18 cellular contexts compared by ENCODE assay signal in the genomic region with DNA sequence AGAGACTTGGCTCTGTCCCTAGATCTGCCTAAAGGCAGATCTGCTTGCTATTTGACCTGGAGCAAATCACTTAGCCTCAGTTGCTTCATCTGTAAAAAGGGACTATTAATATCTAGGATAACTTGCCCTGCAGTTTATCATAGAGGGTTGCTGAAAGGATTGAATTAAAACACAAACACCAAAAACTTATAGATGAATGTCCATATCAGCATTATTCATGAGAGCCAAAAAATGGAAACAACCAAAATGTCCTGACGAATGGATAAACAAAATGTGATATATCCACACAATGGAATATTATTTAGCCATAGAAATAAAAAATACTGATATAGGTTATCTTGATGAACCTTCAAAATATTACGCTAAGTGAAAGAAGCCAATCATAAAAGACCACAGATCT.
DNase-seq lines count a peak whose midpoint lies in the region; ATAC-seq and TF ChIP-seq lines count a peak whose summit lies in the region.
"Had no signal": no experiment of that assay in that cellular context is flagged by ENCODE, and none has a peak within 500 bp of the region (broad histone marks: within the 10 kb centered on the region; RNA-seq: fewer than 3 reads in every experiment).

No MANE protein-coding gene starts in this region.

- intact Hi-C loops in ascending aorta (cut with DNase I): loop anchor here (2.0 kb wide), 1 partner anchor 23 kb away; no protein-coding TSS in a partner anchor
- intact Hi-C loops in uterus (cut with DNase I; ENCODE audit: low total_unique reads): no loop called here
- intact Hi-C loops in testis (cut with DNase I; ENCODE audit: low total_unique reads): no loop called here

- no peak for DNase-seq in DND-41
- DNase-seq in ascending aorta (ENCODE audit: low spot score in 2 of 2): no peak
- DNase-seq in uterus: no peak
- no peak for DNase-seq in stimulated activated naive CD4-positive, alpha-beta T cell (lab: John Stamatoyannopoulos, UW)
- DNase-seq in activated naive CD4-positive, alpha-beta T cell treated with anti-CD3 and anti-CD28 coated beads, Interleukin-2, amount 50 U/mL, for 16 hours: no peak
- no peak for DNase-seq in testis
- DNase-seq: CD8-positive, alpha-beta T cell; Kasumi-1; MG63; NCI-H1048; NCI-H1417 treated with DMSO at 0.1 percent for 48 hours; NCI-H187; NCI-H446; NCI-H526; SJCRH30 had no signal

- H3K9ac ChIP-seq in DND-41 (ENCODE audit: low read depth, low read length) (no peak overlapping the region), subcutaneous abdominal adipose tissue (ENCODE audit: low read length in 5 of 5) (no peak overlapping the region)
- H3K9ac ChIP-seq: BLaER1 treated with 17β-estradiol and CSF1 and Interleukin-3, amounts not matched to agents 10 nM and 100 nM had no signal

- H3K4me1 ChIP-seq in DND-41 (ENCODE audit: insufficient read depth, low read length) (no peaks in the 10 kb centered on the region), ascending aorta (peaks cover 16 to 41% of the 10 kb centered on the region in 2 donors), subcutaneous abdominal adipose tissue (ENCODE audit: control insufficient read depth in 5 of 5, insufficient read depth in 5 of 5, low read length in 5 of 5) (peaks cover 5 to 42% (median 27%) of the 10 kb centered on the region in 5 donors), uterus (peaks cover 8 to 12% of the 10 kb centered on the region in 2 donors), testis (peaks cover 18% of the 10 kb centered on the region)

- WGBS in testis, 2 donors: 86 to 87% methylated on average over 2 of the region's 2 CpGs

- no peak overlapping the region for H3K4me2 ChIP-seq in DND-41 (ENCODE audit: insufficient read depth, low read length)
- H3K4me2 ChIP-seq: BLaER1 treated with 17β-estradiol and CSF1 and Interleukin-3, amounts not matched to agents 10 nM and 100 nM had no signal

- H3K9me3 ChIP-seq in DND-41 (ENCODE audit: insufficient read depth, low read length, severe bottlenecking) (no peaks in the 10 kb centered on the region), ascending aorta (no peaks in the 10 kb centered on the region), subcutaneous abdominal adipose tissue (ENCODE audit: control insufficient read depth in 5 of 5, low read length in 5 of 5) (no peaks in the 10 kb centered on the region), uterus (no peaks in the 10 kb centered on the region), testis (no peaks in the 10 kb centered on the region)
- H3K9me3 ChIP-seq: BLaER1 treated with 17β-estradiol and CSF1 and Interleukin-3, amounts not matched to agents 10 nM and 100 nM; MG63; SJCRH30 had no signal

- ATAC-seq in DND-41 (ENCODE audit: insufficient read depth, low read depth): no peak
- ATAC-seq: CD8-positive, alpha-beta T cell; HCT116 had no signal

- H3K4me3 ChIP-seq in DND-41 (ENCODE audit: low read depth in 1 of 2, low read length in 2 of 2): no peak overlapping the region
- H3K4me3 ChIP-seq in ascending aorta: no peak overlapping the region
- no peak overlapping the region for H3K4me3 ChIP-seq in subcutaneous abdominal adipose tissue (ENCODE audit: low read depth in 1 of 5, low read length in 5 of 5)
- H3K4me3 ChIP-seq in uterus: no peak overlapping the region
- no peak overlapping the region for H3K4me3 ChIP-seq in testis
- H3K4me3 ChIP-seq: BLaER1 treated with 17β-estradiol and CSF1 and Interleukin-3, amounts not matched to agents 10 nM and 100 nM; MG63; SJCRH30 had no signal

- H3K79me2 ChIP-seq in DND-41 (ENCODE audit: insufficient read depth, low read length): peaks cover 100% of the 10 kb centered on the region

- peak overlapping the region; percentile 47; the same call in 1 of the 2 replicates for H3K27ac ChIP-seq in DND-41 (ENCODE audit: low read length)
- H3K27ac ChIP-seq in ascending aorta: peak overlapping the region; percentile 79 to 82
- peak overlapping the region; percentile 90 for H3K27ac ChIP-seq in subcutaneous abdominal adipose tissue (ENCODE audit: low read depth, low read length)
- peak overlapping the region; percentile 56 to 73 for H3K27ac ChIP-seq in uterus
- no peak overlapping the region for H3K27ac ChIP-seq in testis
- H3K27ac ChIP-seq: BLaER1 treated with 17β-estradiol and CSF1 and Interleukin-3, amounts not matched to agents 10 nM and 100 nM; SJCRH30 had no signal

- TF ChIP-seq POLR2A in uterus (IDR thresholded peaks at IDR 0.05): no peak
- no peak for TF ChIP-seq POLR2A in testis (IDR thresholded peaks at IDR 0.05)

- H4K20me1 ChIP-seq in DND-41 (ENCODE audit: insufficient read depth, low read length): peaks cover 5% of the 10 kb centered on the region; the same call in 1 of the 2 replicates

- H3K36me3 ChIP-seq in DND-41 (ENCODE audit: insufficient read depth, low read length): peaks cover 61% of the 10 kb centered on the region
- H3K36me3 ChIP-seq in ascending aorta: no peaks in the 10 kb centered on the region
- no peaks in the 10 kb centered on the region for H3K36me3 ChIP-seq in subcutaneous abdominal adipose tissue (ENCODE audit: control insufficient read depth in 5 of 5, insufficient read depth in 5 of 5, low read length in 5 of 5)
- H3K36me3 ChIP-seq in uterus: no peaks in the 10 kb centered on the region
- H3K36me3 ChIP-seq in testis (ENCODE audit: low read depth, missing control alignments): no peaks in the 10 kb centered on the region
- H3K36me3 ChIP-seq: MG63, SJCRH30 had no signal

- no peak overlapping the region for H2AFZ ChIP-seq in DND-41 (ENCODE audit: low read depth, low read length)

- H3K27me3 ChIP-seq in DND-41 (ENCODE audit: insufficient read depth, low read length, poor library complexity) (no peaks in the 10 kb centered on the region), ascending aorta (no peaks in the 10 kb centered on the region), subcutaneous abdominal adipose tissue (ENCODE audit: control insufficient read depth in 5 of 5, insufficient read depth in 4 of 5, low read length in 5 of 5) (no peaks in the 10 kb centered on the region), uterus (no peaks in the 10 kb centered on the region), testis (no peaks in the 10 kb centered on the region)
- H3K27me3 ChIP-seq: BLaER1 treated with 17β-estradiol and CSF1 and Interleukin-3, amounts not matched to agents 10 nM and 100 nM; MG63; SJCRH30 had no signal

- no peak for TF ChIP-seq CTCF in DND-41 (IDR thresholded peaks at IDR 0.05; ENCODE audit: borderline replicate concordance, extremely low read depth, low read length, poor library complexity, severe bottlenecking)
- no peak for TF ChIP-seq CTCF in ascending aorta (IDR thresholded peaks at IDR 0.05)
- TF ChIP-seq CTCF in uterus (IDR thresholded peaks at IDR 0.05): no peak
- TF ChIP-seq CTCF in testis (IDR thresholded peaks at IDR 0.05): no peak

Comparison
In these comparisons a context has a peak if more than half of its experiments do, and no peak if none do; other contexts are left out.
1. H3K27ac ChIP-seq: peak in DND-41 (single experiment), ascending aorta (2 of 2), subcutaneous abdominal adipose tissue (single experiment) and uterus (2 of 2); none in testis (0 of 2).